21 cellular contexts compared by ENCODE assay signal in the genomic region with DNA sequence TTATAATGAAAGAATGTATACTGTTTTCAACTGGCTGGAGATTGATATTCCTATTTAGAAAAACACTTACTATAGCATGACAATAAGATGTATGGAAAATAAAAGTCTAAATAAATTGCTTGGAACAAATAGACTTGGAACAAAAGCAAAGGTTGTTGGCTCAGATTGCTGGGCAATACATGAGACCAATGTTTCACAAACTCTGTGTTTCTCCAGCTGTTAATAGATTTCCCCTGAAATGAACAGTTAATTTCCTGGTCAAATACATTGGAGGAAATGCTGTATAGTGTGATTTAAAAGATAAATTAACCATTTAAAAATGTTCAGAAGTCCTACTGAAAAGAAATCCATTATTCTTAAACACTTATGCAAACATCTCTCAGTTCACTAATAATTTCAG. TPM values are rescaled to one million over a fixed set of nuclear protein-coding genes. Genes with fewer than 3 reads are reported as not detected.
DNase-seq lines count a peak whose midpoint lies in the region; ATAC-seq, FAIRE-seq and TF ChIP-seq lines count a peak whose summit lies in the region.
"Had no signal": no experiment of that assay in that cellular context is flagged by ENCODE, and none has a peak within 500 bp of the region (broad histone marks: within the 10 kb centered on the region; RNA-seq: fewer than 3 reads in every experiment).

No MANE protein-coding gene starts in this region.

- H4K20me1 ChIP-seq in endothelial cell of umbilical vein (replicated peaks; ENCODE audit: control insufficient read depth, extremely low read depth, insufficient read depth, low read length) = no peaks in the 10 kb centered on the region
- H4K20me1 ChIP-seq: BLaER1 treated with 17β-estradiol and CSF1 and Interleukin-3, amounts not matched to agents 10 nM and 100 nM had no signal

- no peak for ATAC-seq in A549
- no peak for ATAC-seq in activated naive CD4-positive, alpha-beta T cell treated with anti-CD3 and anti-CD28 coated beads, Interleukin-2, amount 50 U/mL, for 72 hours
- no peak for ATAC-seq in stimulated activated naive CD8-positive, alpha-beta T cell treated with anti-CD3 and anti-CD28 coated beads, Interleukin-15, amount 100 ng/mL, for 72 hours
- ATAC-seq: GM12878, HCT116, HepG2 had no signal

- no peaks in the 10 kb centered on the region for H3K27me3 Mint-ChIP-seq in stimulated activated naive CD8-positive, alpha-beta T cell treated with anti-CD3 and anti-CD28 coated beads, Interleukin-15, amount 100 ng/mL, for 72 hours
- H3K27me3 Mint-ChIP-seq: B cell; CD8-positive, alpha-beta memory T cell had no signal

- no peaks in the 10 kb centered on the region for H3K27me3 ChIP-seq in endothelial cell of umbilical vein (ENCODE audit: control insufficient read depth in 2 of 2, insufficient read depth in 2 of 2, low read length in 2 of 2)
- H3K27me3 ChIP-seq: BLaER1 treated with 17β-estradiol and CSF1 and Interleukin-3, amounts not matched to agents 10 nM and 100 nM had no signal

- H3K9me3 ChIP-seq in A549 = no peaks in the 10 kb centered on the region
- H3K9me3 ChIP-seq in endothelial cell of umbilical vein (replicated peaks; ENCODE audit: control insufficient read depth, insufficient read depth, low read length) = no peaks in the 10 kb centered on the region

- FAIRE-seq in A549 (lab: Jason Lieb, UNC) (no peak), endothelial cell of umbilical vein (lab: Jason Lieb, UNC) (peak; percentile 8)
- FAIRE-seq: GM12878, HepG2 had no signal

- no peak overlapping the region for H2AFZ ChIP-seq in endothelial cell of umbilical vein (ENCODE audit: low read depth, low read length)

- peaks cover 5% of the 10 kb centered on the region for H3K4me1 Mint-ChIP-seq in stimulated activated naive CD8-positive, alpha-beta T cell treated with anti-CD3 and anti-CD28 coated beads, Interleukin-15, amount 100 ng/mL, for 72 hours
- H3K4me1 Mint-ChIP-seq: B cell; CD8-positive, alpha-beta memory T cell had no signal

- peak overlapping the region; percentile 42; the same call in 2 of the 3 replicates for H3K4me2 ChIP-seq in A549
- no peak overlapping the region for H3K4me2 ChIP-seq in endothelial cell of umbilical vein (ENCODE audit: insufficient read depth, low read length)
- H3K4me2 ChIP-seq: BLaER1 treated with 17β-estradiol and CSF1 and Interleukin-3, amounts not matched to agents 10 nM and 100 nM had no signal

- intact Hi-C loops in endothelial cell of umbilical vein (cut with micrococcal nuclease) = no loop called here

- TF ChIP-seq EP300 in A549 (IDR thresholded peaks at IDR 0.05) = no peak

- H3K9me1 ChIP-seq in endothelial cell of umbilical vein (replicated peaks; ENCODE audit: control insufficient read depth, extremely low read depth, insufficient read depth, low read length) = no peaks in the 10 kb centered on the region

- no peaks in the 10 kb centered on the region for H3K79me2 ChIP-seq in endothelial cell of umbilical vein (ENCODE audit: control insufficient read depth, insufficient read depth, low read length)

- H3K27ac Mint-ChIP-seq in activated naive CD4-positive, alpha-beta T cell treated with anti-CD3 and anti-CD28 coated beads, Interleukin-2, amount 50 U/mL, for 72 hours = no peak overlapping the region
- no peak overlapping the region for H3K27ac Mint-ChIP-seq in stimulated activated naive CD8-positive, alpha-beta T cell treated with anti-CD3 and anti-CD28 coated beads, Interleukin-15, amount 100 ng/mL, for 72 hours
- H3K27ac Mint-ChIP-seq: B cell; CD8-positive, alpha-beta memory T cell; HFFc6 had no signal

- DNase-seq in A549 (ENCODE audit: low read depth in 1 of 2, low spot score in 1 of 2) = no peak
- DNase-seq in NCI-H1930 (lab: John Stamatoyannopoulos, UW) = peak; percentile 60 to 72
- DNase-seq in endothelial cell of umbilical vein (ENCODE audit: low read depth, low spot score) = peak; percentile 89
- DNase-seq in pulmonary artery endothelial cell (ENCODE audit: low read depth, low spot score) = peak; percentile 39
- DNase-seq in stimulated activated CD4-positive, alpha-beta T cell treated with anti-CD3 and anti-CD28 coated beads, Interleukin-2, amount 100 ng/mL, for 48 hours = no peak
- DNase-seq in activated naive CD4-positive, alpha-beta T cell treated with anti-CD3 and anti-CD28 coated beads, Interleukin-2, amount 50 U/mL, for 72 hours (ENCODE audit: low spot score in 2 of 2) = no peak
- no peak for DNase-seq in stimulated activated naive CD8-positive, alpha-beta T cell treated with anti-CD3 and anti-CD28 coated beads, Interleukin-15, amount 100 ng/mL, for 72 hours
- DNase-seq in kidney glomerular epithelial cell (lab: John Stamatoyannopoulos, UW) = no peak
- DNase-seq: 8988T; CD8-positive, alpha-beta memory T cell; DMS 273 treated with DMSO at 0.1 percent for 48 hours; DND-41; GOT3; H7; HFFc6 had no signal

- no peak overlapping the region for H3K9ac ChIP-seq in endothelial cell of umbilical vein (replicated peaks; ENCODE audit: extremely low read depth, insufficient read depth, low read length)
- H3K9ac ChIP-seq: BLaER1 treated with 17β-estradiol and CSF1 and Interleukin-3, amounts not matched to agents 10 nM and 100 nM had no signal

- BruUV-seq in endothelial cell of umbilical vein (replicated peaks; lab: Mats Ljungman, UMichigan) = no TSS peak

- H3K36me3 ChIP-seq in endothelial cell of umbilical vein (ENCODE audit: control insufficient read depth in 2 of 2, extremely low read depth in 1 of 2, insufficient read depth in 2 of 2, low read length in 2 of 2) = no peaks in the 10 kb centered on the region

- TF ChIP-seq RAD21 in A549 (conservative IDR thresholded peaks at IDR 0.05 in 1 of 2, IDR thresholded peaks at IDR 0.05 in 1 of 2) = no peak

- POLR2A ChIA-PET in A549 (lab: Yijun Ruan, JAX) = no interaction called here
- POLR2A ChIA-PET in endothelial cell of umbilical vein (lab: Charles Lee) = interaction anchor here (1.4 kb wide), 1 partner anchor 40 kb away, joined by 4 read pairs; the partner anchor contains the start of gene CTSC

- no peak overlapping the region for H3K4me3 ChIP-seq in A549
- no peak overlapping the region for H3K4me3 ChIP-seq in endothelial cell of umbilical vein (replicated peaks in 1 of 3; ENCODE audit: insufficient read depth in 1 of 3, low read depth in 1 of 3, low read length in 3 of 3)
- H3K4me3 ChIP-seq: BLaER1 treated with 17β-estradiol and CSF1 and Interleukin-3, amounts not matched to agents 10 nM and 100 nM; GM12878 had no signal

- TF ChIP-seq POLR2A in A549 (IDR thresholded peaks at IDR 0.05; ENCODE audit: low read length) = no peak
- no peak for TF ChIP-seq POLR2A in endothelial cell of umbilical vein (IDR thresholded peaks at IDR 0.05; ENCODE audit: low read depth, low read length)

- CTCF ChIA-PET in A549 (lab: Yijun Ruan, JAX) = no interaction called here
- CTCF ChIA-PET in endothelial cell of umbilical vein (lab: Charles Lee) = interaction anchor here (0.9 to 2.1 kb wide), 4 partner anchors 13 to 361 kb away, joined by 3 to 7 read pairs (median 6); no protein-coding TSS in a partner anchor

- H3K4me3 Mint-ChIP-seq in stimulated activated naive CD8-positive, alpha-beta T cell treated with anti-CD3 and anti-CD28 coated beads, Interleukin-15, amount 100 ng/mL, for 72 hours = no peak overlapping the region
- H3K4me3 Mint-ChIP-seq: B cell; CD8-positive, alpha-beta memory T cell; HFFc6 had no signal

- dilution Hi-C loops in endothelial cell of umbilical vein (cut with MboI; ENCODE audit: extremely low pct_ligation_motif_present, low sequenced_read_pairs) = no loop called here

- H3K9me3 Mint-ChIP-seq in activated naive CD4-positive, alpha-beta T cell treated with anti-CD3 and anti-CD28 coated beads, Interleukin-2, amount 50 U/mL, for 72 hours = no peaks in the 10 kb centered on the region
- H3K9me3 Mint-ChIP-seq in stimulated activated naive CD8-positive, alpha-beta T cell treated with anti-CD3 and anti-CD28 coated beads, Interleukin-15, amount 100 ng/mL, for 72 hours = no peaks in the 10 kb centered on the region
- H3K9me3 Mint-ChIP-seq: CD8-positive, alpha-beta memory T cell; HFFc6 had no signal

- H3K4me1 ChIP-seq in A549 (peaks cover 14% of the 10 kb centered on the region; the same call in 2 of the 3 replicates), endothelial cell of umbilical vein (ENCODE audit: control insufficient read depth, extremely low read depth, insufficient read depth, low read length) (peaks cover 3% of the 10 kb centered on the region)

- H3K36me3 Mint-ChIP-seq in activated naive CD4-positive, alpha-beta T cell treated with anti-CD3 and anti-CD28 coated beads, Interleukin-2, amount 50 U/mL, for 72 hours = peaks cover 0 to 5% of the 10 kb centered on the region in 2 donors

- TF ChIP-seq CTCF in A549 (IDR thresholded peaks at IDR 0.05) (no peak), endothelial cell of umbilical vein (IDR thresholded peaks at IDR 0.05; ENCODE audit: extremely low read depth in 1 of 2, insufficient read depth in 1 of 2, low read depth in 1 of 2, low read length in 2 of 2) (no peak)

- no peak overlapping the region for H3K27ac ChIP-seq in A549
- no peak overlapping the region for H3K27ac ChIP-seq in endothelial cell of umbilical vein (ENCODE audit: insufficient read depth, low read depth, low read length)
- H3K27ac ChIP-seq: BLaER1 treated with 17β-estradiol and CSF1 and Interleukin-3, amounts not matched to agents 10 nM and 100 nM had no signal

TF ChIP-seq in A549, 52 proteins besides CTCF, POLR2A, EP300 and RAD21 (continues in another document):
- TF ChIP-seq ZC3H11A (IDR thresholded peaks at IDR 0.05) (no peak), EHMT2 (IDR thresholded peaks at IDR 0.05; ENCODE audit: low read depth) (no peak), ZSCAN20 (CRISPR knock-in tag; IDR thresholded peaks at IDR 0.05) (no peak)

TF ChIP-seq in endothelial cell of umbilical vein, 7 proteins besides CTCF, POLR2A, EP300 and RAD21 (continues in another document):
- TF ChIP-seq JUN (IDR thresholded peaks at IDR 0.05; ENCODE audit: borderline replicate concordance, insufficient read depth, insufficient read length, low read depth) = no peak

RNA-seq across cellular contexts. Expression of gene CTSC, which starts 40.1 kb away (rescaled TPM):
- polyA plus RNA-seq in A549 (2011; rRNA removed) = 118 and 123 TPM in 2 replicates
- 32.8 and 37.0 TPM in 2 replicates for polyA plus RNA-seq in A549 (2012; cell fraction: cytosol; rRNA removed)
- 43.0 and 48.9 TPM in 2 replicates for polyA plus RNA-seq in A549 (2012; cell fraction: nucleus; rRNA removed)
- polyA plus RNA-seq in A549 (2017; fragmentation: RNase III; extraction: RNeasy Plus Mini Kit Qiagen cat#74134 plus additional on column Dnase treatment) = 50.0 to 50.9 TPM (median 50.3 TPM) in 3 replicates
- polyA minus RNA-seq in A549 (2011; rRNA and poly(A)+ RNA removed) = 25.9 and 31.4 TPM in 2 replicates
- 130 and 226 TPM in 2 replicates for total RNA-seq in endothelial cell of umbilical vein
- polyA plus RNA-seq in endothelial cell of umbilical vein = 144 and 186 TPM in 2 replicates
- polyA plus RNA-seq in endothelial cell of umbilical vein (2011; cell fraction: cytosol; rRNA removed) = 186 and 204 TPM in 2 replicates
- polyA plus RNA-seq in endothelial cell of umbilical vein (2011; cell fraction: nucleus; rRNA removed) = 107 and 150 TPM in 2 replicates
- polyA plus RNA-seq in endothelial cell of umbilical vein (2012) = 325 and 496 TPM in 2 replicates
- polyA minus RNA-seq in endothelial cell of umbilical vein = 108 and 124 TPM in 2 replicates
- 77.6 TPM for polyA minus RNA-seq in endothelial cell of umbilical vein (2011; cell fraction: cytosol; rRNA and poly(A)+ RNA removed)
- 149 and 155 TPM in 2 replicates for polyA minus RNA-seq in endothelial cell of umbilical vein (2011; cell fraction: nucleus; rRNA and poly(A)+ RNA removed)
- total RNA-seq in pulmonary artery endothelial cell = 104 and 126 TPM in 2 replicates
- 10 to 100 TPM; 46.1 to 48.1 TPM for total RNA-seq in activated naive CD4-positive, alpha-beta T cell treated with anti-CD3 and anti-CD28 coated beads, Interleukin-2, amount 50 U/mL, for 72 hours
- total RNA-seq: G401 had no signal

Comparison
In these comparisons a context has a peak if more than half of its experiments do, and no peak if none do; other contexts are left out.
1. DNase-seq: peak in NCI-H1930 (2 of 2), endothelial cell of umbilical vein (single experiment) and pulmonary artery endothelial cell (single experiment); none in A549 (0 of 2), stimulated activated CD4-positive, alpha-beta T cell treated with anti-CD3 and anti-CD28 coated beads, Interleukin-2, amount 100 ng/mL, for 48 hours (0 of 2), activated naive CD4-positive, alpha-beta T cell treated with anti-CD3 and anti-CD28 coated beads, Interleukin-2, amount 50 U/mL, for 72 hours (0 of 2), stimulated activated naive CD8-positive, alpha-beta T cell treated with anti-CD3 and anti-CD28 coated beads, Interleukin-15, amount 100 ng/mL, for 72 hours (0 of 2) and kidney glomerular epithelial cell (single experiment).